In the genomic region with DNA sequence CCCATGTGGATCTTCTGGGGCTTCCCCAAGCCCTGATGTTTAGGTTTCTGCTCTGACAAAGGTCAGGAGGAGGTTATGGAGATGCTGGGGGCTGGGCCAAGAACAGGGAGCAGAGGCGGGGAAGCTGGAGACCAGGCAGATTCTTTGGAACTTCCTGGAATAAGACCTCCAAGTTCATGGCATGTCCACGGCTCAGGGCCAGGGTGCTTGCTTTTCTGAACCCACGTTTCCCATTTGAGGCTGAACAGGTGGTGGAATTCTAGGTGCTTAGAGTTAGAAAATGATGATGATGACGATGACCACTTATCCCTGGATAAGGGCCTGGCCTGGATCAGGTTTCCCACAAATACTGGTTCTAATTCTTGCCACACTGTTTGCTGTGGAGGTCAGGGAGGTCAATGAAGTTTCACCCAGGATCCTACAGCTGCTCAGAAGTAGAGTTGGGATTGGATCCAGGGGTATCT, we compare ENCODE assay signal across 18 cellular contexts. TPM values are rescaled to one million over a fixed set of nuclear protein-coding genes. Genes with fewer than 3 reads are reported as not detected.
"Had no signal": no experiment of that assay in that cellular context is flagged by ENCODE, and none has a peak within 500 bp of the region (broad histone marks: within the 10 kb centered on the region; RNA-seq: fewer than 3 reads in every experiment).

No MANE protein-coding gene starts in this region.

- H3K27ac Mint-ChIP-seq: activated T-helper 2 cell treated with anti-CD3 and anti-CD28 coated beads, Interferon-gamma antibody, Interleukin-2, Interleukin-4, amounts not matched to agents 10 μg/mL and 5 μg/mL and 100 μg/mL, durations not matched to agents 14 hours and 24 hours and 36 hours; mesothelial cell of epicardium had no signal

- H3K27ac ChIP-seq: cardiac muscle cell, hepatocyte, lower lobe of right lung, upper lobe of right lung had no signal

- H3K27me3 ChIP-seq: cardiac muscle cell, hepatocyte, upper lobe of right lung had no signal

- H3K4me1 Mint-ChIP-seq: mesothelial cell of epicardium had no signal

- H3K4me3 Mint-ChIP-seq: mesothelial cell of epicardium, neural crest cell had no signal

- DNase-seq: activated CD4-positive, alpha-beta T cell treated with anti-CD3 and anti-CD28 coated beads, Interleukin-2, amount 50 U/mL, for 4 hours; activated T-cell treated with anti-CD3 and anti-CD28 coated beads, Interleukin-2, amount 50 U/mL, for 1 hour; esophagus squamous epithelium; lower lobe of right lung; stimulated activated CD4-positive, alpha-beta T cell treated with anti-CD3 and anti-CD28 coated beads, Interleukin-15, amount 100 ng/mL, for 24 hours; stimulated activated CD4-positive, alpha-beta T cell treated with anti-CD3 and anti-CD28 coated beads, Interleukin-4, amount 100 ng/mL, for 24 hours; stimulated activated naive CD4-positive, alpha-beta T cell treated with Interleukin-2 at 50 U/mL for 16 hours; T-helper 1 cell; T1000; upper lobe of right lung had no signal

- H3K4me2 ChIP-seq: hepatocyte had no signal

- H3K36me3 ChIP-seq: cardiac muscle cell, esophagus squamous epithelium, lower lobe of right lung, upper lobe of right lung had no signal

- H3K4me3 ChIP-seq: cardiac muscle cell, esophagus squamous epithelium, hepatocyte, lower lobe of right lung, upper lobe of right lung had no signal

- H3K36me3 Mint-ChIP-seq: activated naive CD4-positive, alpha-beta T cell treated with anti-CD3 and anti-CD28 coated beads, Interleukin-2, amount 50 U/mL, for 72 hours had no signal

- H2AFZ ChIP-seq: hepatocyte had no signal

- H3K9me3 ChIP-seq: esophagus squamous epithelium, lower lobe of right lung, upper lobe of right lung had no signal

- ATAC-seq: activated CD4-positive, CD25-positive, alpha-beta regulatory T cell treated with anti-CD3 and anti-CD28 coated beads, Interleukin-2, amount 50 U/mL, for 24 hours; activated naive CD4-positive, alpha-beta T cell treated with anti-CD3 and anti-CD28 coated beads, Interleukin-2, amount 50 U/mL, for 72 hours; lower lobe of right lung; SK-N-SH treated with all-trans-retinoic acid at 6 μM for 48 hours; upper lobe of right lung had no signal

RNA-seq across cellular contexts. Expression of a gene that starts 30.0 kb away (rescaled TPM):
- total RNA-seq: activated T-helper 2 cell treated with anti-CD3 and anti-CD28 coated beads, Interferon-gamma antibody, Interleukin-2, Interleukin-4, amounts not matched to agents 10 μg/mL and 5 μg/mL and 100 μg/mL, durations not matched to agents 14 hours and 24 hours and 36 hours had no signal
